In genomic region chr19:13022859-13023636, GRCh38 we compare ENCODE assay signal across 8 cellular contexts. TPM values are rescaled to one million over a fixed set of nuclear protein-coding genes. Genes with fewer than 3 reads are reported as not detected.
DNase-seq lines count a peak whose midpoint lies in the region; ATAC-seq and TF ChIP-seq lines count a peak whose summit lies in the region.

No MANE protein-coding gene starts in this region.

- H3K36me3 ChIP-seq in adipocyte (ENCODE audit: control insufficient read depth, insufficient read depth, low read length, severe bottlenecking) (peaks cover 8% of the 10 kb centered on the region), prostate gland (no peaks in the 10 kb centered on the region)

- H3K4me3 ChIP-seq in adipocyte (ENCODE audit: low read length) (peak overlapping the region; percentile 85), prostate gland (peak overlapping the region; percentile 37 to 51)

- DNase-seq in activated T-cell treated with anti-CD3 and anti-CD28 coated beads, Interleukin-2, amount 50 U/mL, for 72 hours: no peak
- DNase-seq in activated T-cell treated with anti-CD3 and anti-CD28 coated beads, Interleukin-2, amount 50 U/mL, for 1 hour: no peak
- peak; percentile 68 for DNase-seq in NCI-H2107 (lab: John Stamatoyannopoulos, UW)
- peak; percentile 94 for DNase-seq in adipocyte (ENCODE audit: low read depth)
- peak; percentile 89 for DNase-seq in cardiac septum (ENCODE audit: low spot score)
- peak; percentile 93 for DNase-seq in prostate gland (ENCODE audit: low spot score)

- peaks cover 0 to 3% of the 10 kb centered on the region in 2 donors for H3K36me3 Mint-ChIP-seq in activated T-cell treated with anti-CD3 and anti-CD28 coated beads, Interleukin-2, amount 50 U/mL, for 72 hours (ENCODE audit: insufficient read depth in 2 of 2)

- peaks cover 33% of the 10 kb centered on the region for H3K4me1 Mint-ChIP-seq in activated T-cell treated with anti-CD3 and anti-CD28 coated beads, Interleukin-2, amount 50 U/mL, for 72 hours (ENCODE audit: low read depth)

- peak overlapping the region; percentile 97 for H3K9ac ChIP-seq in adipocyte (ENCODE audit: low read length)

- peak; percentile 35 for TF ChIP-seq POLR2A in prostate gland (IDR thresholded peaks at IDR 0.05)

- peak; percentile 37 to 41 for ATAC-seq in activated T-cell treated with anti-CD3 and anti-CD28 coated beads, Interleukin-2, amount 50 U/mL, for 72 hours (replicated peaks in 1 of 2)
- ATAC-seq in GM19397 (IDR thresholded peaks at IDR 0.05; ENCODE audit: unreplicated experiment) (no peak), HG03432 (IDR thresholded peaks at IDR 0.05; ENCODE audit: unreplicated experiment) (no peak)

- H3K27ac ChIP-seq in prostate gland: peak overlapping the region; percentile 96 to 97

- WGBS in prostate gland: under 1% methylated on average over 30 of the region's 30 CpGs

- no peak overlapping the region for H3K27ac Mint-ChIP-seq in activated T-cell treated with anti-CD3 and anti-CD28 coated beads, Interleukin-2, amount 50 U/mL, for 72 hours

- peaks cover 79% of the 10 kb centered on the region for H3K4me1 ChIP-seq in adipocyte (ENCODE audit: control insufficient read depth, insufficient read depth, low read length)
- H3K4me1 ChIP-seq in prostate gland (replicated peaks): peaks cover 31% of the 10 kb centered on the region

- H3K27me3 ChIP-seq in adipocyte (replicated peaks; ENCODE audit: control insufficient read depth, insufficient read depth, low read length) (no peaks in the 10 kb centered on the region), prostate gland (replicated peaks; ENCODE audit: insufficient read depth) (no peaks in the 10 kb centered on the region)

- H3K4me3 Mint-ChIP-seq in activated T-cell treated with anti-CD3 and anti-CD28 coated beads, Interleukin-2, amount 50 U/mL, for 72 hours: peak overlapping the region; percentile 77 to 81

- peaks cover 47% of the 10 kb centered on the region for H3K27me3 Mint-ChIP-seq in activated T-cell treated with anti-CD3 and anti-CD28 coated beads, Interleukin-2, amount 50 U/mL, for 72 hours (ENCODE audit: low read depth)

- peak in 2 of 4 experiments; percentile 10 to 54 for TF ChIP-seq CTCF in prostate gland (IDR thresholded peaks at IDR 0.05)

- intact Hi-C loops in cardiac septum (cut with DNase I) (loop anchor here (1.0 kb wide), 1 partner anchor 31 kb away; no protein-coding TSS in a partner anchor), prostate gland (cut with DNase I) (loop anchor here (5.0 kb wide), 1 partner anchor 34 kb away; no protein-coding TSS in a partner anchor)

- H3K9me3 ChIP-seq in adipocyte (ENCODE audit: control insufficient read depth, low read length) (no peaks in the 10 kb centered on the region), prostate gland (no peaks in the 10 kb centered on the region)

- H3K9me3 Mint-ChIP-seq in activated T-cell treated with anti-CD3 and anti-CD28 coated beads, Interleukin-2, amount 50 U/mL, for 72 hours: no peaks in the 10 kb centered on the region

RNA-seq across cellular contexts. Expression of gene NFIX, which starts 27.8 kb away (rescaled TPM):
- total RNA-seq in activated T-cell treated with anti-CD3 and anti-CD28 coated beads, Interleukin-2, amount 50 U/mL, for 72 hours: 1 to 10 TPM; 2.2 to 2.8 TPM
- 123 TPM for total RNA-seq in cardiac septum
- total RNA-seq in prostate gland: 100 to 1,000 TPM; 185 to 286 TPM

RNA-seq across cellular contexts. Expression of gene DAND5, which starts 53.7 kb away (rescaled TPM):
- under 1 TPM; 0.12 to 0.32 TPM for total RNA-seq in activated T-cell treated with anti-CD3 and anti-CD28 coated beads, Interleukin-2, amount 50 U/mL, for 72 hours
- total RNA-seq in cardiac septum: 11.4 TPM
- total RNA-seq in prostate gland: 1 to 10 TPM in 1 of 2 donors, not detected in 1; 1.8 TPM

Comparison
In these comparisons a context has a peak if more than half of its experiments do, and no peak if none do; other contexts are left out.
1. ATAC-seq: peak in activated T-cell treated with anti-CD3 and anti-CD28 coated beads, Interleukin-2, amount 50 U/mL, for 72 hours (2 of 2); none in GM19397 (single experiment) and HG03432 (single experiment).
2. DNase-seq: peak in NCI-H2107 (single experiment), adipocyte (single experiment), cardiac septum (single experiment) and prostate gland (single experiment); none in activated T-cell treated with anti-CD3 and anti-CD28 coated beads, Interleukin-2, amount 50 U/mL, for 72 hours (0 of 2) and activated T-cell treated with anti-CD3 and anti-CD28 coated beads, Interleukin-2, amount 50 U/mL, for 1 hour (single experiment).
3. RNA of gene NFIX, which starts 27.8 kb away (total RNA-seq): 185 to 286 TPM in prostate gland and 123 TPM in cardiac septum (single experiment); 2.2 to 2.8 TPM in activated T-cell treated with anti-CD3 and anti-CD28 coated beads, Interleukin-2, amount 50 U/mL, for 72 hours; every median in the first group is over 10 times any median in the second.